16 cellular contexts compared by ENCODE assay signal in the genomic region with DNA sequence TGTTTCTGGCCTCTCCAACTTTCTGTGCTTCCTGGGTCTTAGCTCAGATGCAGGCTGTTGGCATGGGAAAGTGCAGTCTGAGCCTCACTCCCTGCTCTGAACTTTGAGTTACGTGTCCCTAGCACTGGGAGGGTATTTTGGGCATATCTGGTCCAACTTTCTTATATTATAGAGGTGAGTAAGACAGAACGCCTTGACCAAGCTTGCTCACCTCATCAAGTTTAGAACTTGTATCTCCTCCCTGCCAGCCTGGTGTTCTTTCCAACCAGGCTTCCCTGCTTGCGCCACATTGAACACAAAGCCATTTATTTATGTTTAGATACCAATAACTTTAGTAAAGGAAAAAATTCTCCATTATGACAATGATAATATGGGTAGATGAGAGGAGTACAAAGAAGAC. TPM values are rescaled to one million over a fixed set of nuclear protein-coding genes. Genes with fewer than 3 reads are reported as not detected.
DNase-seq lines count a peak whose midpoint lies in the region; ATAC-seq and TF ChIP-seq lines count a peak whose summit lies in the region.
"Had no signal": no experiment of that assay in that cellular context is flagged by ENCODE, and none has a peak within 500 bp of the region (broad histone marks: within the 10 kb centered on the region; RNA-seq: fewer than 3 reads in every experiment).

No MANE protein-coding gene starts in this region.

- intact Hi-C loops in tibial artery (cut with DNase I; ENCODE audit: low total_unique reads): no loop called here

- no peaks in the 10 kb centered on the region for H3K79me1 ChIP-seq in neuronal stem cell (ENCODE audit: low read depth, low read length)

- no peak overlapping the region for H3K23ac ChIP-seq in neuronal stem cell (ENCODE audit: low read depth, low read length, poor library complexity)

- no peak overlapping the region for H2BK120ac ChIP-seq in neuronal stem cell (ENCODE audit: low read depth, low read length)

- H2AFZ ChIP-seq in neuronal stem cell (ENCODE audit: low read length): no peak overlapping the region

- CTCF ChIA-PET in RWPE1 (lab: Yijun Ruan, JAX): interaction anchor here (0.6 kb wide), 1 partner anchor 868 kb away, joined by 4 read pairs; no protein-coding TSS in a partner anchor

- H2BK12ac ChIP-seq in neuronal stem cell (ENCODE audit: low read length): no peak overlapping the region

- no peak for ATAC-seq in GM21619 (IDR thresholded peaks at IDR 0.05; ENCODE audit: unreplicated experiment)
- no peak for ATAC-seq in GM19467 (IDR thresholded peaks at IDR 0.05; ENCODE audit: unreplicated experiment)

- TF ChIP-seq CTCF in RWPE1 (conservative IDR thresholded peaks at IDR 0.05; ENCODE audit: low read depth) (no peak), tibial artery (IDR thresholded peaks at IDR 0.05) (no peak)

- peaks cover 0 to 7% of the 10 kb centered on the region in 2 donors for H3K36me3 ChIP-seq in neuronal stem cell (replicated peaks in 1 of 2; ENCODE audit: control insufficient read depth in 2 of 2, insufficient read depth in 2 of 2, low read length in 2 of 2)
- H3K36me3 ChIP-seq in tibial artery: peaks cover 56 to 73% (median 68%) of the 10 kb centered on the region in 3 donors
- H3K36me3 ChIP-seq: BE2C had no signal

- no peak overlapping the region for H3K9ac ChIP-seq in neuronal stem cell (ENCODE audit: low read depth, low read length, poor library complexity)

- POLR2A ChIA-PET in RWPE1 (lab: Yijun Ruan, JAX; ENCODE audit: low non-redundant PET): interaction anchor here (0.7 kb wide), 1 partner anchor 365 kb away, joined by 3 read pairs; no protein-coding TSS in a partner anchor

- no CpG with 5 or more reads among the region's 3 CpGs for WGBS in neuronal stem cell (ENCODE audit: extremely low coverage in 2 of 2, insufficient read length in 2 of 2, insufficient replicate concordance in 1 of 2), 2 donors

- H3K4me3 ChIP-seq in neuronal stem cell (ENCODE audit: low read length in 2 of 2) (no peak overlapping the region), tibial artery (no peak overlapping the region)

- H3K27me3 ChIP-seq in neuronal stem cell (ENCODE audit: control insufficient read depth in 3 of 3, insufficient read depth in 3 of 3, low read depth in 1 of 3, low read length in 3 of 3) (no peaks in the 10 kb centered on the region), tibial artery (no peaks in the 10 kb centered on the region)
- H3K27me3 ChIP-seq: BE2C had no signal

- DNase-seq in RWPE1 (ENCODE audit: low spot score) (peak; percentile 36), epithelial cell of prostate (ENCODE audit: low read depth, low spot score) (peak; percentile 48), neuronal stem cell (ENCODE audit: low spot score) (no peak), tibial artery (no peak), NCI-H524 treated with DMSO at 0.1 percent for 48 hours (lab: John Stamatoyannopoulos, UW) (no peak), ecto neural progenitor cell (ENCODE audit: low spot score) (no peak)
- DNase-seq: ACHN; BE2C; C1 segment of cervical spinal cord; Caco-2; CD4-positive, CD25-positive, alpha-beta regulatory T cell; CD8-positive, alpha-beta memory T cell; GOT3; H9 had no signal

- no peak overlapping the region for H2BK15ac ChIP-seq in neuronal stem cell (ENCODE audit: low read length)

- no peak overlapping the region for H3K14ac ChIP-seq in neuronal stem cell (ENCODE audit: low read length)

- H3K9me3 ChIP-seq in neuronal stem cell (replicated peaks in 1 of 2; ENCODE audit: control insufficient read depth in 2 of 2, insufficient read depth in 1 of 2, low read depth in 1 of 2, low read length in 2 of 2) (no peaks in the 10 kb centered on the region), tibial artery (no peaks in the 10 kb centered on the region)
- H3K9me3 ChIP-seq: BE2C, Caco-2 had no signal

- peak overlapping the region; percentile 43 for H2BK5ac ChIP-seq in neuronal stem cell (ENCODE audit: low read length)

- H4K91ac ChIP-seq in neuronal stem cell (ENCODE audit: low read depth, low read length, poor library complexity): no peak overlapping the region

- no peak overlapping the region for H3K4ac ChIP-seq in neuronal stem cell (ENCODE audit: low read length)

- H3K4me2 ChIP-seq in neuronal stem cell (ENCODE audit: insufficient read depth, low read length, poor library complexity, severe bottlenecking): no peak overlapping the region

- H3K18ac ChIP-seq in neuronal stem cell (ENCODE audit: low read length): no peak overlapping the region

- no peak overlapping the region for H4K8ac ChIP-seq in neuronal stem cell (ENCODE audit: low read depth, low read length)

- no peak overlapping the region for H2AK5ac ChIP-seq in neuronal stem cell (ENCODE audit: low read depth, low read length)

- H3K4me1 ChIP-seq in neuronal stem cell (ENCODE audit: control insufficient read depth in 2 of 2, insufficient read depth in 1 of 2, low read depth in 1 of 2, low read length in 2 of 2) (peaks cover 0 to 1% of the 10 kb centered on the region in 2 donors), tibial artery (peaks cover 0 to 18% (median 2%) of the 10 kb centered on the region in 4 donors)
- H3K4me1 ChIP-seq: BE2C had no signal

- H3K27ac ChIP-seq in RWPE1 (peak overlapping the region; percentile 73), epithelial cell of prostate (peak overlapping the region; percentile 31), neuronal stem cell (replicated peaks; ENCODE audit: low read length) (no peak overlapping the region), tibial artery (peak overlapping the region; percentile 33 to 51)

RNA-seq across cellular contexts. Expression of a gene that starts 33.2 kb away (rescaled TPM):
- 7.7 TPM for polyA plus RNA-seq in neuronal stem cell (2013, experiment 1 of 2)
- 8.1 TPM for polyA plus RNA-seq in neuronal stem cell (2013, experiment 2 of 2)
- polyA plus RNA-seq: CD4-positive, CD25-positive, alpha-beta regulatory T cell; CD8-positive, alpha-beta memory T cell had no signal

Comparison
In these comparisons a context has a peak if more than half of its experiments do, and no peak if none do; other contexts are left out.
1. DNase-seq: peak in RWPE1 (single experiment) and epithelial cell of prostate (single experiment); none in neuronal stem cell (single experiment), tibial artery (0 of 2), NCI-H524 treated with DMSO at 0.1 percent for 48 hours (single experiment) and ecto neural progenitor cell (single experiment).